8 cellular contexts compared by ENCODE assay signal in the genomic region with DNA sequence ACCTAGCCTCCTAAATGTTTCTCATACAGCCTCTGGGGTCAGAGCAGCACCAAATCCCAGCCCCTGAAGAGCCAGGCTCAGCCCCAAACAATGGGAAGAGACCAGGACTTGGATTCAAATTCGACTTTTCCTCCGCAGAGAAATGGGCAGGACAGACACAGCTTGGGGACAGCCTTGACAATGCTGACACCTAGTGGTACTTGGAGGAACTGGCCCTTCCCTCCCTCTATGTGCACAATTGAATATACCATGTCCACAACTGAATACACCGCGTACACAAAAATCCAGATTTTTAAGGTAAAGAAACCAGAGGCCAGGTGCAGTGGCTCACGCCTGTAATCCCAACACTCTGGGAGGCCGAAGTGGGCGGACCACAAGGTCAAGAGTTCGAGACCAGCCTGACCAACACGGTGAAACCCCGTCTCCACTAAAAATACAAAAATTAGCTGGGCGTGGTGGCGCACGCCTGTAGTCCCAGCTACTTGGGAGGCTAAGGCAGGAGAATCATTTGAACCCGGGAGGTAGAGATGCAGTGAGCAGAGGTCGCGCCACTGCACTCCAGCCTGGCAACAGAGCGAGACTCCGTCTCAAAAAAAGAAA. TPM values are rescaled to one million over a fixed set of nuclear protein-coding genes. Genes with fewer than 3 reads are reported as not detected.
A peak's percentile ranks its signal among the peaks of the same experiment; 100 is the strongest.
DNase-seq lines count a peak whose midpoint lies in the region; ATAC-seq, FAIRE-seq and TF ChIP-seq lines count a peak whose summit lies in the region.
"Not testable (repeated sequence)": the region's sequence is repeated elsewhere in the genome, so short reads cannot be mapped to it uniquely, and the experiment has no call there.

No MANE protein-coding gene starts in this region.

- TF ChIP-seq CTCF in D721Med (IDR thresholded peaks at IDR 0.05; ENCODE audit: insufficient read depth, missing control alignments) (peak; percentile 96), activated B cell treated with CpG ODN at 0.5 μM for 24 hours (IDR thresholded peaks at IDR 0.05) (peak; percentile 95), astrocyte of the cerebellum (IDR thresholded peaks at IDR 0.05; ENCODE audit: low read depth, low read length, missing control alignments) (peak; percentile 97)

- CTCF ChIA-PET in activated B cell treated with CpG ODN at 0.5 μM for 24 hours (lab: Charles Lee), result interaction anchor here (0.8 to 5.8 kb wide), 9 partner anchors 22 to 604 kb away, joined by 3 to 101 read pairs (median 9); partner anchors contain the start of gene FBXO6

- intact Hi-C loops in activated B cell treated with CpG ODN at 0.5 μM for 24 hours (cut with micrococcal nuclease) (loop anchor here (1.0 to 2.0 kb wide), 4 partner anchors 164 to 605 kb away; partner anchors contain the start of gene DISP3), Right ventricle myocardium inferior (cut with DNase I) (loop anchor here (1.0 to 2.0 kb wide), 4 partner anchors 164 to 605 kb away; partner anchors contain the start of gene DISP3)

- not testable (repeated sequence) for FAIRE-seq in D721Med (lab: Jason Lieb, UNC)
- peak; percentile 80 for FAIRE-seq in HTR-8/SVneo (lab: Jason Lieb, UNC)

- H3K9me3 Mint-ChIP-seq in activated B cell treated with CpG ODN at 0.5 μM for 24 hours, result not testable (repeated sequence)

- H3K4me1 Mint-ChIP-seq in activated B cell treated with CpG ODN at 0.5 μM for 24 hours, result not testable (repeated sequence)

- DNase-seq in D721Med (ENCODE audit: insufficient read length, low spot score), result peak; percentile 40
- DNase-seq in HTR-8/SVneo (ENCODE audit: insufficient read length, low spot score), result peak; percentile 69
- peak; percentile 65 for DNase-seq in NCI-H69 (lab: John Stamatoyannopoulos, UW)
- peak; percentile 40 for DNase-seq in activated B cell treated with CpG ODN at 0.5 μM for 24 hours
- peak; percentile 36 for DNase-seq in astrocyte of the cerebellum (ENCODE audit: low read depth)
- DNase-seq in Right ventricle myocardium inferior (ENCODE audit: missing footprints), result not testable (repeated sequence)
- peak in 42 of 56 donors; percentile 8 to 87 (median 36) for DNase-seq in nucleus accumbens (lab: John Stamatoyannopoulos, UW)
- peak; percentile 70 for DNase-seq in stimulated activated naive CD8-positive, alpha-beta T cell treated with anti-CD3 and anti-CD28 coated beads, Interleukin-15, Interleukin-2, amounts not matched to agents 100 U/mL and 50 U/mL, for 24 hours

- in situ Hi-C loops in astrocyte of the cerebellum (cut with HindIII; ENCODE audit: low sequenced_read_pairs), result not testable (repeated sequence)

- ATAC-seq in activated B cell treated with CpG ODN at 0.5 μM for 24 hours (ENCODE audit: low read depth) (peak; percentile 88), Right ventricle myocardium inferior (peak; percentile 75)
- peak; percentile 60 for ATAC-seq in stimulated activated naive CD8-positive, alpha-beta T cell treated with anti-CD3 and anti-CD28 coated beads, Interleukin-15, Interleukin-2, amounts not matched to agents 100 U/mL and 50 U/mL, for 24 hours

- not testable (repeated sequence) for H3K4me3 ChIP-seq in astrocyte of the cerebellum (ENCODE audit: low read depth, low read length)

- not testable (repeated sequence) for H3K36me3 Mint-ChIP-seq in activated B cell treated with CpG ODN at 0.5 μM for 24 hours (ENCODE audit: low read depth)

- POLR2A ChIA-PET in activated B cell treated with CpG ODN at 0.5 μM for 24 hours (lab: Charles Lee), result interaction anchor here (0.5 to 1.0 kb wide), 3 partner anchors 39 to 418 kb away, joined by 3 to 6 read pairs (median 3); no protein-coding TSS in a partner anchor

- not testable (repeated sequence) for H3K27ac Mint-ChIP-seq in activated B cell treated with CpG ODN at 0.5 μM for 24 hours

- H3K27me3 Mint-ChIP-seq in activated B cell treated with CpG ODN at 0.5 μM for 24 hours, result not testable (repeated sequence)

- H3K4me3 Mint-ChIP-seq in activated B cell treated with CpG ODN at 0.5 μM for 24 hours, result not testable (repeated sequence)

RNA-seq across cellular contexts. Expression of gene FBXO2, which starts 11.7 kb away (rescaled TPM):
- 4.2 and 4.6 TPM in 2 replicates for total RNA-seq in activated B cell treated with CpG ODN at 0.5 μM for 24 hours
- 4.2 TPM for total RNA-seq in Right ventricle myocardium inferior

RNA-seq across cellular contexts. Expression of gene FBXO44, which starts 12.2 kb away (rescaled TPM):
- total RNA-seq in activated B cell treated with CpG ODN at 0.5 μM for 24 hours, result 27.2 and 29.9 TPM in 2 replicates
- 19.0 TPM for total RNA-seq in Right ventricle myocardium inferior

RNA-seq across cellular contexts. Expression of gene FBXO6, which starts 21.5 kb away (rescaled TPM):
- total RNA-seq in activated B cell treated with CpG ODN at 0.5 μM for 24 hours (10.0 and 10.5 TPM in 2 replicates), Right ventricle myocardium inferior (11.8 TPM)

RNA-seq across cellular contexts. Expression of gene MAD2L2, which starts 38.4 kb away (rescaled TPM):
- 34.4 and 34.9 TPM in 2 replicates for total RNA-seq in activated B cell treated with CpG ODN at 0.5 μM for 24 hours
- 20.1 TPM for total RNA-seq in Right ventricle myocardium inferior

RNA-seq across cellular contexts. Expression of gene DRAXIN, which starts 49.0 kb away (rescaled TPM):
- 0.17 and 0.18 TPM in 2 replicates for total RNA-seq in activated B cell treated with CpG ODN at 0.5 μM for 24 hours
- 0.03 TPM for total RNA-seq in Right ventricle myocardium inferior
